ENCODE assay signal across 11 cellular contexts in the genomic region with DNA sequence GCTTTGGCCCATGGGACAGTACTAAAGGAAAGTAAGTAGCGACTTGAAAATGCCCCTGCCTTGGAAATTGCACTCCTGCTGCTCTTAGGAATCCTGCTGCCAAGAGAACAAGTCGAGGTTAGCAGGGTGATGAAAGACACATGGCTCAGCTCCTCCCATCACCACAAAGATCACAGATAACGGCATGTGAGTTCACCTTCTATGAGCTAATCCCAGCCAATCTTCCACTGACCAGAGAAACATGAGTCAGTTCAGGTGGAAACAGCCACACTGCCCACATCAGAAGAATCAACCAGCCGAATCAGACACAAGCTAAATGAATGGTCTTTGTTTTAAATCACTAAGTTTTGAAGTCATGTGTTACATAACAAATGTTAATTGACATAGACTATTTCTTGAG.
DNase-seq lines count a peak whose midpoint lies in the region; ATAC-seq, FAIRE-seq and TF ChIP-seq lines count a peak whose summit lies in the region.
"Had no signal": no experiment of that assay in that cellular context is flagged by ENCODE, and none has a peak within 500 bp of the region (broad histone marks: within the 10 kb centered on the region; RNA-seq: fewer than 3 reads in every experiment).

No MANE protein-coding gene starts in this region.

- FAIRE-seq in GM12891 (lab: Jason Lieb, UNC): no peak
- FAIRE-seq: endothelial cell of umbilical vein had no signal

- H3K4me3 ChIP-seq in liver (ENCODE audit: low read depth in 1 of 3, low read length in 3 of 3): no peak overlapping the region

- H3K27me3 Mint-ChIP-seq in activated naive CD8-positive, alpha-beta T cell treated with anti-CD3 and anti-CD28 coated beads, Interleukin-2, amount 50 U/mL, for 24 hours: no peaks in the 10 kb centered on the region

- ATAC-seq in HG02610 (IDR thresholded peaks at IDR 0.05; ENCODE audit: unreplicated experiment) (peak; percentile 84), HG02588 (IDR thresholded peaks at IDR 0.05; ENCODE audit: unreplicated experiment) (no peak)
- ATAC-seq in activated naive CD8-positive, alpha-beta T cell treated with anti-CD3 and anti-CD28 coated beads, Interleukin-2, amount 50 U/mL, for 24 hours: peak; percentile 72

- H3K4me1 ChIP-seq in liver (ENCODE audit: control insufficient read depth in 4 of 4, insufficient read depth in 4 of 4, low read length in 3 of 4): no peaks in the 10 kb centered on the region

- DNase-seq in GM12891 (ENCODE audit: insufficient read length, low spot score): no peak
- DNase-seq in activated naive CD8-positive, alpha-beta T cell treated with anti-CD3 and anti-CD28 coated beads, Interleukin-2, amount 50 U/mL, for 24 hours: peak; percentile 7
- DNase-seq in NCI-H446 (lab: John Stamatoyannopoulos, UW): no peak
- no peak for DNase-seq in activated effector memory CD4-positive, alpha-beta T cell treated with anti-CD3 and anti-CD28 coated beads, Interleukin-2, amount 50 U/mL, for 16 hours
- no peak for DNase-seq in NCI-H524 (lab: John Stamatoyannopoulos, UW)
- DNase-seq: NCI-H1417 treated with DMSO at 0.1 percent for 48 hours had no signal

- H3K9me3 Mint-ChIP-seq in activated naive CD8-positive, alpha-beta T cell treated with anti-CD3 and anti-CD28 coated beads, Interleukin-2, amount 50 U/mL, for 24 hours: no peaks in the 10 kb centered on the region
- H3K9me3 Mint-ChIP-seq: mesothelial cell of epicardium had no signal

- no peaks in the 10 kb centered on the region for H3K9me3 ChIP-seq in liver (ENCODE audit: control insufficient read depth in 4 of 4, low read length in 3 of 4)

- no peak overlapping the region for H3K4me3 Mint-ChIP-seq in activated naive CD8-positive, alpha-beta T cell treated with anti-CD3 and anti-CD28 coated beads, Interleukin-2, amount 50 U/mL, for 24 hours
- H3K4me3 Mint-ChIP-seq: mesothelial cell of epicardium had no signal

- no peak overlapping the region for H3K9ac ChIP-seq in liver (ENCODE audit: low read depth in 1 of 2, low read length in 2 of 2)

- no peak overlapping the region for H3K27ac ChIP-seq in liver (ENCODE audit: low read depth in 1 of 2, low read length in 2 of 2)

- 38% methylated on average over 4 of the region's 4 CpGs for WGBS in liver

- peaks cover 5% of the 10 kb centered on the region for H3K4me1 Mint-ChIP-seq in activated naive CD8-positive, alpha-beta T cell treated with anti-CD3 and anti-CD28 coated beads, Interleukin-2, amount 50 U/mL, for 24 hours

- H3K27ac Mint-ChIP-seq in activated naive CD8-positive, alpha-beta T cell treated with anti-CD3 and anti-CD28 coated beads, Interleukin-2, amount 50 U/mL, for 24 hours: no peak overlapping the region
- H3K27ac Mint-ChIP-seq: mesothelial cell of epicardium had no signal

- no peak for TF ChIP-seq POLR2A in GM12891 (IDR thresholded peaks at IDR 0.05; ENCODE audit: low read depth, low read length)

- TF ChIP-seq CTCF in liver (IDR thresholded peaks at IDR 0.05; ENCODE audit: low read depth, low read length, missing input control): no peak

- no peaks in the 10 kb centered on the region for H3K36me3 Mint-ChIP-seq in activated naive CD8-positive, alpha-beta T cell treated with anti-CD3 and anti-CD28 coated beads, Interleukin-2, amount 50 U/mL, for 24 hours (ENCODE audit: low read depth)
- H3K36me3 Mint-ChIP-seq: mesothelial cell of epicardium had no signal

- no peaks in the 10 kb centered on the region for H3K36me3 ChIP-seq in liver (ENCODE audit: control insufficient read depth in 4 of 4, insufficient read depth in 3 of 4, low read depth in 1 of 4, low read length in 3 of 4)

- peak; percentile 35 to 38 for TF ChIP-seq RAD21 in liver (IDR thresholded peaks at IDR 0.05)

- H3K27me3 ChIP-seq in liver (ENCODE audit: control insufficient read depth in 4 of 4, insufficient read depth in 4 of 4, low read length in 3 of 4): no peaks in the 10 kb centered on the region

TF ChIP-seq in GM12891, 5 proteins besides CTCF, POLR2A, EP300 and RAD21:
- peak; percentile 76 for TF ChIP-seq PAX5 (IDR thresholded peaks at IDR 0.05; ENCODE audit: insufficient read depth, low read length, severe bottlenecking)
- TF ChIP-seq POU2F2 (IDR thresholded peaks at IDR 0.05; ENCODE audit: low read depth, low read length): no peak

TF ChIP-seq in liver, 16 proteins besides CTCF, POLR2A, EP300 and RAD21:
- TF ChIP-seq MAX (IDR thresholded peaks at IDR 0.05): peak; percentile 56
- TF ChIP-seq SP1 (IDR thresholded peaks at IDR 0.05): no peak
- TF ChIP-seq FOXA1 (IDR thresholded peaks at IDR 0.05): no peak
- TF ChIP-seq ZBTB33 (IDR thresholded peaks at IDR 0.05): no peak
- TF ChIP-seq TAF1 (conservative IDR thresholded peaks at IDR 0.05): no peak
- no peak for TF ChIP-seq FOXA2 (IDR thresholded peaks at IDR 0.05)
- TF ChIP-seq, protein P1, sequence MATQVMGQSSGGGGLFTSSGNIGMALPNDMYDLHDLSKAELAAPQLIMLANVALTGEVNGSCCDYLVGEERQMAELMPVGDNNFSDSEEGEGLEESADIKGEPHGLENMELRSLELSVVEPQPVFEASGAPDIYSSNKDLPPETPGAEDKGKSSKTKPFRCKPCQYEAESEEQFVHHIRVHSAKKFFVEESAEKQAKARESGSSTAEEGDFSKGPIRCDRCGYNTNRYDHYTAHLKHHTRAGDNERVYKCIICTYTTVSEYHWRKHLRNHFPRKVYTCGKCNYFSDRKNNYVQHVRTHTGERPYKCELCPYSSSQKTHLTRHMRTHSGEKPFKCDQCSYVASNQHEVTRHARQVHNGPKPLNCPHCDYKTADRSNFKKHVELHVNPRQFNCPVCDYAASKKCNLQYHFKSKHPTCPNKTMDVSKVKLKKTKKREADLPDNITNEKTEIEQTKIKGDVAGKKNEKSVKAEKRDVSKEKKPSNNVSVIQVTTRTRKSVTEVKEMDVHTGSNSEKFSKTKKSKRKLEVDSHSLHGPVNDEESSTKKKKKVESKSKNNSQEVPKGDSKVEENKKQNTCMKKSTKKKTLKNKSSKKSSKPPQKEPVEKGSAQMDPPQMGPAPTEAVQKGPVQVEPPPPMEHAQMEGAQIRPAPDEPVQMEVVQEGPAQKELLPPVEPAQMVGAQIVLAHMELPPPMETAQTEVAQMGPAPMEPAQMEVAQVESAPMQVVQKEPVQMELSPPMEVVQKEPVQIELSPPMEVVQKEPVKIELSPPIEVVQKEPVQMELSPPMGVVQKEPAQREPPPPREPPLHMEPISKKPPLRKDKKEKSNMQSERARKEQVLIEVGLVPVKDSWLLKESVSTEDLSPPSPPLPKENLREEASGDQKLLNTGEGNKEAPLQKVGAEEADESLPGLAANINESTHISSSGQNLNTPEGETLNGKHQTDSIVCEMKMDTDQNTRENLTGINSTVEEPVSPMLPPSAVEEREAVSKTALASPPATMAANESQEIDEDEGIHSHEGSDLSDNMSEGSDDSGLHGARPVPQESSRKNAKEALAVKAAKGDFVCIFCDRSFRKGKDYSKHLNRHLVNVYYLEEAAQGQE (IDR thresholded peaks at IDR 0.05): no peak
- no peak for TF ChIP-seq NR2F2 (IDR thresholded peaks at IDR 0.05)
- peak; percentile 59 to 60 for TF ChIP-seq RXRA (IDR thresholded peaks at IDR 0.05)
- TF ChIP-seq JUND (IDR thresholded peaks at IDR 0.05): peak; percentile 31 to 53
- TF ChIP-seq, protein P2, sequence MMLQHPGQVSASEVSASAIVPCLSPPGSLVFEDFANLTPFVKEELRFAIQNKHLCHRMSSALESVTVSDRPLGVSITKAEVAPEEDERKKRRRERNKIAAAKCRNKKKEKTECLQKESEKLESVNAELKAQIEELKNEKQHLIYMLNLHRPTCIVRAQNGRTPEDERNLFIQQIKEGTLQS (IDR thresholded peaks at IDR 0.05): peak; percentile 78
- TF ChIP-seq GABPA (IDR thresholded peaks at IDR 0.05 in 1 of 2, conservative IDR thresholded peaks at IDR 0.05 in 1 of 2): no peak
- peak; percentile 52 for TF ChIP-seq HNF4A (conservative IDR thresholded peaks at IDR 0.05)
- no peak for TF ChIP-seq EGR1 (IDR thresholded peaks at IDR 0.05; ENCODE audit: low read depth in 2 of 2)
- TF ChIP-seq HNF4G (IDR thresholded peaks at IDR 0.05): no peak
- peak; percentile 26 for TF ChIP-seq YY1 (IDR thresholded peaks at IDR 0.05)
TF ChIP-seq in liver: peak in this region for 6.
